Comparison of ENCODE assay signal across 10 cellular contexts in the genomic region with DNA sequence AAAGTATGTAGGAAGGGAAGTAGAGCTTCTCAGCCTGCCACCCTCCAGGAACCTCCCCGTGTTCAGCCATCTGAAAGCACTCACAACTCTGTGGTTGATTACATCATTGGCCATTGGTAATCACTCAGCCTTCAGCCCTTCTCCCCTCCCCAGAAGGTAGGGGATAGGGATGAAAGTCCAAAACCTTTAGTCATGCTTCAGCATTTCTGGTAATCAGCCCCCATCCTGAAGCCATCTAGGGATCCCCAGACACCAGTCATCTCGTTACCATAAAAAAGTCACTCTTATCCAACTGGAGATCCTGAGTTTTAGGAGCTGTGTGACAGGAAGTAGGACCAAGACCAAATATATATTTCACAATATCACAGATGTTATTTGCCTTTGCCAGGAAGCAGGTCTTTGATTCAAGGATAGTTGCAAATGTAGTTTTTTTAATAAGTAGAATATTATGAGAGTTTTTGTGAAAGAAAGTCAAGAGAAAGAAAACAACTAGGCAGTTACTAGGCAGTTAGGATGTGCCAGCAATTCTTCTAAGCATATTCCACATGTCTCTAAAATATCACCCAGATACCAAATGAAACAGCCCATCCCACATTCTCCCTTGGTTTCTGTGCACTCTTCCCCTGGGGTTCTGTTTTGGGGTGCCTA.
DNase-seq lines count a peak whose midpoint lies in the region; ATAC-seq and TF ChIP-seq lines count a peak whose summit lies in the region.
"Had no signal": no experiment of that assay in that cellular context is flagged by ENCODE, and none has a peak within 500 bp of the region (broad histone marks: within the 10 kb centered on the region; RNA-seq: fewer than 3 reads in every experiment).

No MANE protein-coding gene starts in this region.

- no peak for TF ChIP-seq CTCF in BJ (IDR thresholded peaks at IDR 0.05; ENCODE audit: insufficient read depth, low read depth, low read length)
- TF ChIP-seq CTCF in HFFc6 (IDR thresholded peaks at IDR 0.05): no peak
- TF ChIP-seq CTCF in RWPE1 (conservative IDR thresholded peaks at IDR 0.05; ENCODE audit: low read depth): no peak
- no peak for TF ChIP-seq CTCF in foreskin keratinocyte (conservative IDR thresholded peaks at IDR 0.05)
- no peak for TF ChIP-seq CTCF in dorsolateral prefrontal cortex (IDR thresholded peaks at IDR 0.05 in 54 of 56, conservative IDR thresholded peaks at IDR 0.05 in 2 of 56; ENCODE audit: low read depth in 1 of 56, partially characterized antibody in 56 of 56)

- H3K27me3 Mint-ChIP-seq in HFFc6 (ENCODE audit: insufficient read depth): peaks cover 2% of the 10 kb centered on the region

- POLR2A ChIA-PET in BJ (lab: Charles Lee) (no interaction called here), RWPE1 (lab: Yijun Ruan, JAX; ENCODE audit: low non-redundant PET) (no interaction called here)

- ATAC-seq in foreskin keratinocyte: peak; percentile 61

- H3K36me3 ChIP-seq in BJ (ENCODE audit: control insufficient read depth, insufficient read depth, low read length): no peaks in the 10 kb centered on the region
- H3K36me3 ChIP-seq: neutrophil had no signal

- H3K4me3 ChIP-seq in BJ (ENCODE audit: low read depth, low read length) (no peak overlapping the region), dorsolateral prefrontal cortex (no peak overlapping the region)

- H3K4me3 Mint-ChIP-seq in HFFc6: no peak overlapping the region
- H3K4me3 Mint-ChIP-seq: activated T-helper 1 cell treated with anti-CD3 and anti-CD28 coated beads, Interleukin-12 subunit alpha, Interleukin-12 subunit beta, Interleukin-2, Interleukin-4 antibody, amounts not matched to agents 30 ng/mL and 10 ng/mL and 1 ng/mL, durations not matched to agents 14 hours and 24 hours and 36 hours had no signal

- peak overlapping the region; percentile 57 for H3K27ac Mint-ChIP-seq in HFFc6
- H3K27ac Mint-ChIP-seq: activated T-helper 1 cell treated with anti-CD3 and anti-CD28 coated beads, Interleukin-12 subunit alpha, Interleukin-12 subunit beta, Interleukin-2, Interleukin-4 antibody, amounts not matched to agents 30 ng/mL and 10 ng/mL and 1 ng/mL, durations not matched to agents 14 hours and 24 hours and 36 hours had no signal

- H3K27ac ChIP-seq in RWPE1: no peak overlapping the region
- no peak overlapping the region for H3K27ac ChIP-seq in foreskin keratinocyte
- no peak overlapping the region for H3K27ac ChIP-seq in dorsolateral prefrontal cortex
- H3K27ac ChIP-seq: neutrophil had no signal

- H3K9me3 Mint-ChIP-seq in HFFc6: no peaks in the 10 kb centered on the region
- H3K9me3 Mint-ChIP-seq: activated T-helper 1 cell treated with anti-CD3 and anti-CD28 coated beads, Interleukin-12 subunit alpha, Interleukin-12 subunit beta, Interleukin-2, Interleukin-4 antibody, amounts not matched to agents 30 ng/mL and 10 ng/mL and 1 ng/mL, durations not matched to agents 14 hours and 24 hours and 36 hours had no signal

- TF ChIP-seq POLR2A in erythroblast (IDR thresholded peaks at IDR 0.05; ENCODE audit: low read length): no peak

- DNase-seq in BJ (ENCODE audit: low read depth) (peak; percentile 97), HFFc6 (peak; percentile 68), RWPE1 (ENCODE audit: low spot score) (peak; percentile 30), foreskin keratinocyte (peak; percentile 84 to 85), DMS153 (lab: John Stamatoyannopoulos, UW) (no peak), erythroblast (lab: John Stamatoyannopoulos, UW) (no peak), dorsolateral prefrontal cortex (no peak), germinal center (ENCODE audit: low spot score) (no peak)

- H3K4me1 ChIP-seq in foreskin keratinocyte: no peaks in the 10 kb centered on the region

- H3K27me3 ChIP-seq in BJ (ENCODE audit: control insufficient read depth, insufficient read depth, low read length) (no peaks in the 10 kb centered on the region), foreskin keratinocyte (no peaks in the 10 kb centered on the region), dorsolateral prefrontal cortex (no peaks in the 10 kb centered on the region)
- H3K27me3 ChIP-seq: neutrophil had no signal

- no peaks in the 10 kb centered on the region for H3K36me3 Mint-ChIP-seq in HFFc6 (ENCODE audit: low read depth)

- peaks cover 18% of the 10 kb centered on the region for H3K4me1 Mint-ChIP-seq in HFFc6 (ENCODE audit: low read depth)

- intact Hi-C loops in dorsolateral prefrontal cortex (cut with DNase I): no loop called here

- CTCF ChIA-PET in BJ (lab: Yijun Ruan, JAX) (no interaction called here), RWPE1 (lab: Yijun Ruan, JAX) (no interaction called here)

Comparison
In these comparisons a context has a peak if more than half of its experiments do, and no peak if none do; other contexts are left out.
1. DNase-seq: peak in BJ (single experiment), HFFc6 (single experiment), RWPE1 (single experiment) and foreskin keratinocyte (2 of 2); none in DMS153 (single experiment), erythroblast (0 of 2), dorsolateral prefrontal cortex (0 of 10) and germinal center (single experiment).